In the genomic region with DNA sequence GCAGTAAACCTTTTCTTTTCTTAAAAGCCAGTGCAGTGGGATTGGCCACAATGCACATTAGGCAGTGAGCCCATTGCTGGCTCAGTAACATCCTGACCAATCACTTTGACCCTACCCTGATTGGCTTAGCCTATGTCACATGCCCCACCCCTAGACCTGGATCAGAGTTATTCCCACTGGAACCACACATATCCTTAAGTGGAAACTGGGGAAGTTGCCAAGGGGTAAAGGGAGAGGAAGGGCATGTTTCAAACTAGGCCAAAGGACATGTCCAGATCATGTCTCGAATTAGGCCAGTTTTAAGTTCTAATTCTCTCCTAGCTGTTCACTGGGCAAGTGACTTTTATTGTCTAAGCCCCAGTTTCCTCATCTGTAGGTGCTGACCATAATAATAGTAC, we compare ENCODE assay signal across 12 cellular contexts.
DNase-seq lines count a peak whose midpoint lies in the region; ATAC-seq and TF ChIP-seq lines count a peak whose summit lies in the region.
"Had no signal": no experiment of that assay in that cellular context is flagged by ENCODE, and none has a peak within 500 bp of the region (broad histone marks: within the 10 kb centered on the region; RNA-seq: fewer than 3 reads in every experiment).

No MANE protein-coding gene starts in this region.

- no peak for TF ChIP-seq CTCF in DND-41 (IDR thresholded peaks at IDR 0.05; ENCODE audit: borderline replicate concordance, extremely low read depth, low read length, poor library complexity, severe bottlenecking)

- POLR2A ChIA-PET in activated CD4-positive, alpha-beta T cell treated with anti-CD3 and anti-CD28 coated beads, Interleukin-2, amount 10 ng/mL, durations not matched to agents 7 days and 5 days (lab: Charles Lee) = no interaction called here

- intact Hi-C loops in activated T-helper 1 cell treated with anti-CD3 and anti-CD28 coated beads, Interleukin-12 subunit alpha, Interleukin-12 subunit beta, Interleukin-2, Interleukin-4 antibody, amounts not matched to agents 30 ng/mL and 10 ng/mL and 1 ng/mL, durations not matched to agents 14 hours and 24 hours and 36 hours (cut with micrococcal nuclease) = loop anchor here (1.0 to 10.0 kb wide), 4 partner anchors 27 to 1407 kb away; a partner anchor contains a TSS

- no peaks in the 10 kb centered on the region for H3K27me3 ChIP-seq in DND-41 (ENCODE audit: insufficient read depth, low read length, poor library complexity)

- H3K27ac Mint-ChIP-seq in activated CD4-positive, alpha-beta T cell treated with anti-CD3 and anti-CD28 coated beads, Interleukin-2, amount 10 ng/mL, durations not matched to agents 7 days and 5 days = peak overlapping the region; percentile 94
- peak overlapping the region; percentile 100 for H3K27ac Mint-ChIP-seq in activated T-helper 1 cell treated with anti-CD3 and anti-CD28 coated beads, Interleukin-12 subunit alpha, Interleukin-12 subunit beta, Interleukin-2, Interleukin-4 antibody, amounts not matched to agents 30 ng/mL and 10 ng/mL and 1 ng/mL, durations not matched to agents 14 hours and 24 hours and 36 hours
- peak overlapping the region; percentile 68 to 96 for H3K27ac Mint-ChIP-seq in natural killer cell treated with Interleukin-12 subunit alpha and Interleukin-12 subunit beta and Interleukin-15 and Interleukin-18, amount 100 ng/mL, for 72 hours
- H3K27ac Mint-ChIP-seq: brain, progenitor cell of endocrine pancreas had no signal

- H3K9me3 ChIP-seq in DND-41 (ENCODE audit: insufficient read depth, low read length, severe bottlenecking) = no peaks in the 10 kb centered on the region

- H3K79me2 ChIP-seq in DND-41 (ENCODE audit: insufficient read depth, low read length) = no peaks in the 10 kb centered on the region

- DNase-seq in activated CD4-positive, alpha-beta T cell treated with anti-CD3 and anti-CD28 coated beads, Interleukin-2, amount 10 ng/mL, durations not matched to agents 7 days and 5 days = no peak
- DNase-seq in activated CD4-positive, alpha-beta T cell treated with anti-CD3 and anti-CD28 coated beads, Interleukin-2, amount 50 U/mL, for 1 hour = no peak
- no peak for DNase-seq in DND-41
- no peak for DNase-seq in activated T-helper 1 cell treated with anti-CD3 and anti-CD28 coated beads, Interleukin-12 subunit alpha, Interleukin-12 subunit beta, Interleukin-2, Interleukin-4 antibody, amounts not matched to agents 30 ng/mL and 10 ng/mL and 1 ng/mL, durations not matched to agents 14 hours and 24 hours and 36 hours (ENCODE audit: low spot score)
- no peak for DNase-seq in natural killer cell treated with Interleukin-12 subunit alpha and Interleukin-12 subunit beta and Interleukin-15 and Interleukin-18, amount 100 ng/mL, for 72 hours (ENCODE audit: low spot score)
- no peak for DNase-seq in retina
- no peak for DNase-seq in amygdala (lab: John Stamatoyannopoulos, UW)
- DNase-seq: SHP77 treated with DMSO at 0.1 percent for 48 hours, T1000 had no signal

- CTCF ChIA-PET in activated CD4-positive, alpha-beta T cell treated with anti-CD3 and anti-CD28 coated beads, Interleukin-2, amount 10 ng/mL, durations not matched to agents 7 days and 5 days (lab: Charles Lee) = interaction anchor here (1.6 to 2.0 kb wide), 2 partner anchors 11 to 19 kb away, joined by 4 read pairs; no protein-coding TSS in a partner anchor

- peaks cover 83% of the 10 kb centered on the region for H3K4me1 ChIP-seq in DND-41 (ENCODE audit: insufficient read depth, low read length)

- H3K4me2 ChIP-seq in DND-41 (ENCODE audit: insufficient read depth, low read length) = no peak overlapping the region

- H3K4me1 Mint-ChIP-seq in activated CD4-positive, alpha-beta T cell treated with anti-CD3 and anti-CD28 coated beads, Interleukin-2, amount 10 ng/mL, durations not matched to agents 7 days and 5 days = peaks cover 100% of the 10 kb centered on the region
- peaks cover 98% of the 10 kb centered on the region for H3K4me1 Mint-ChIP-seq in activated T-helper 1 cell treated with anti-CD3 and anti-CD28 coated beads, Interleukin-12 subunit alpha, Interleukin-12 subunit beta, Interleukin-2, Interleukin-4 antibody, amounts not matched to agents 30 ng/mL and 10 ng/mL and 1 ng/mL, durations not matched to agents 14 hours and 24 hours and 36 hours (ENCODE audit: low read depth)
- H3K4me1 Mint-ChIP-seq in natural killer cell treated with Interleukin-12 subunit alpha and Interleukin-12 subunit beta and Interleukin-15 and Interleukin-18, amount 100 ng/mL, for 72 hours (ENCODE audit: low read depth in 2 of 2) = peaks cover 46 to 61% of the 10 kb centered on the region in 2 donors

- H3K4me3 Mint-ChIP-seq in activated CD4-positive, alpha-beta T cell treated with anti-CD3 and anti-CD28 coated beads, Interleukin-2, amount 10 ng/mL, durations not matched to agents 7 days and 5 days = no peak overlapping the region
- H3K4me3 Mint-ChIP-seq in activated T-helper 1 cell treated with anti-CD3 and anti-CD28 coated beads, Interleukin-12 subunit alpha, Interleukin-12 subunit beta, Interleukin-2, Interleukin-4 antibody, amounts not matched to agents 30 ng/mL and 10 ng/mL and 1 ng/mL, durations not matched to agents 14 hours and 24 hours and 36 hours = no peak overlapping the region
- H3K4me3 Mint-ChIP-seq in natural killer cell treated with Interleukin-12 subunit alpha and Interleukin-12 subunit beta and Interleukin-15 and Interleukin-18, amount 100 ng/mL, for 72 hours = peak overlapping the region; percentile 8
- H3K4me3 Mint-ChIP-seq: brain had no signal

- no peak overlapping the region for H3K4me3 ChIP-seq in DND-41 (ENCODE audit: low read depth in 1 of 2, low read length in 2 of 2)

- peaks cover 8% of the 10 kb centered on the region for H3K9me3 Mint-ChIP-seq in activated CD4-positive, alpha-beta T cell treated with anti-CD3 and anti-CD28 coated beads, Interleukin-2, amount 10 ng/mL, durations not matched to agents 7 days and 5 days
- no peaks in the 10 kb centered on the region for H3K9me3 Mint-ChIP-seq in activated T-helper 1 cell treated with anti-CD3 and anti-CD28 coated beads, Interleukin-12 subunit alpha, Interleukin-12 subunit beta, Interleukin-2, Interleukin-4 antibody, amounts not matched to agents 30 ng/mL and 10 ng/mL and 1 ng/mL, durations not matched to agents 14 hours and 24 hours and 36 hours
- no peaks in the 10 kb centered on the region for H3K9me3 Mint-ChIP-seq in natural killer cell treated with Interleukin-12 subunit alpha and Interleukin-12 subunit beta and Interleukin-15 and Interleukin-18, amount 100 ng/mL, for 72 hours
- H3K9me3 Mint-ChIP-seq: brain had no signal

- ATAC-seq in DND-41 (ENCODE audit: insufficient read depth, low read depth) (no peak), HG02571 (IDR thresholded peaks at IDR 0.05; ENCODE audit: unreplicated experiment) (no peak)
- no peak for ATAC-seq in natural killer cell treated with Interleukin-12 subunit alpha and Interleukin-12 subunit beta and Interleukin-15 and Interleukin-18, amount 100 ng/mL, for 72 hours

- peaks cover 43% of the 10 kb centered on the region for H3K36me3 Mint-ChIP-seq in activated CD4-positive, alpha-beta T cell treated with anti-CD3 and anti-CD28 coated beads, Interleukin-2, amount 10 ng/mL, durations not matched to agents 7 days and 5 days (ENCODE audit: low read depth)
- peaks cover 8% of the 10 kb centered on the region for H3K36me3 Mint-ChIP-seq in activated T-helper 1 cell treated with anti-CD3 and anti-CD28 coated beads, Interleukin-12 subunit alpha, Interleukin-12 subunit beta, Interleukin-2, Interleukin-4 antibody, amounts not matched to agents 30 ng/mL and 10 ng/mL and 1 ng/mL, durations not matched to agents 14 hours and 24 hours and 36 hours (ENCODE audit: low read depth)
- H3K36me3 Mint-ChIP-seq in natural killer cell treated with Interleukin-12 subunit alpha and Interleukin-12 subunit beta and Interleukin-15 and Interleukin-18, amount 100 ng/mL, for 72 hours = no peaks in the 10 kb centered on the region
- H3K36me3 Mint-ChIP-seq: brain had no signal

- H2AFZ ChIP-seq in DND-41 (ENCODE audit: low read depth, low read length) = no peak overlapping the region

- no peak overlapping the region for H3K9ac ChIP-seq in DND-41 (ENCODE audit: low read depth, low read length)

- no peaks in the 10 kb centered on the region for H3K36me3 ChIP-seq in DND-41 (ENCODE audit: insufficient read depth, low read length)

- H3K27ac ChIP-seq in DND-41 (ENCODE audit: low read length) = peak overlapping the region; percentile 85

- H4K20me1 ChIP-seq in DND-41 (ENCODE audit: insufficient read depth, low read length) = no peaks in the 10 kb centered on the region; the same call in 1 of the 2 replicates

- H3K27me3 Mint-ChIP-seq in activated CD4-positive, alpha-beta T cell treated with anti-CD3 and anti-CD28 coated beads, Interleukin-2, amount 10 ng/mL, durations not matched to agents 7 days and 5 days = no peaks in the 10 kb centered on the region
- no peaks in the 10 kb centered on the region for H3K27me3 Mint-ChIP-seq in activated T-helper 1 cell treated with anti-CD3 and anti-CD28 coated beads, Interleukin-12 subunit alpha, Interleukin-12 subunit beta, Interleukin-2, Interleukin-4 antibody, amounts not matched to agents 30 ng/mL and 10 ng/mL and 1 ng/mL, durations not matched to agents 14 hours and 24 hours and 36 hours (ENCODE audit: insufficient read depth)
- no peaks in the 10 kb centered on the region for H3K27me3 Mint-ChIP-seq in natural killer cell treated with Interleukin-12 subunit alpha and Interleukin-12 subunit beta and Interleukin-15 and Interleukin-18, amount 100 ng/mL, for 72 hours
